In the genomic region with DNA sequence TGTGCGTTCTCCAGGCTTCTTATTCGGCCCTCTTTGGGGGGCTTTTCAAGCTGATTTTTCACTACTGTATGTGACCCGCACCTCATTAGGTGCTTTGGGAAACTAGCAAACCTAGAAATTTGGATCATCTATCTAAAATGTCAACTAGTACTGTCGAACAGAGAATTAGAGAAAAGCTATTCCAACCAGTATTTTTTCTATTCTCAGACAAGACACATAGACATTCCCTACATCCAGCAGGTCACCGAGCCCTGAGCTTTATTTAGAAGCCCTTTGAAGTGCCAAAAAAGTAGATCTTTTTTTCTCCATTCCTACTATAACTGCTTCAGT, we compare ENCODE assay signal across 8 cellular contexts. TPM values are rescaled to one million over a fixed set of nuclear protein-coding genes. Genes with fewer than 3 reads are reported as not detected.
A peak's percentile ranks its signal among the peaks of the same experiment; 100 is the strongest.
DNase-seq lines count a peak whose midpoint lies in the region; ATAC-seq and TF ChIP-seq lines count a peak whose summit lies in the region.

No MANE protein-coding gene starts in this region.

- H3K36me3 Mint-ChIP-seq in glutamatergic neuron (ENCODE audit: unreplicated experiment) = no peaks in the 10 kb centered on the region

- no peaks in the 10 kb centered on the region for H3K4me1 ChIP-seq in HEK293 (ENCODE audit: control insufficient read depth, insufficient read depth, low read length)
- peaks cover 8 to 11% (median 10%) of the 10 kb centered on the region in 3 donors for H3K4me1 ChIP-seq in skeletal muscle tissue (ENCODE audit: control insufficient read depth in 3 of 3, insufficient read depth in 3 of 3, low read length in 3 of 3)
- peaks cover 16 to 28% of the 10 kb centered on the region in 2 donors for H3K4me1 ChIP-seq in adrenal gland (replicated peaks in 1 of 2)

- CTCF ChIA-PET in HEK293 (lab: Yijun Ruan, JAX) = interaction anchor here (0.7 to 1.6 kb wide), 3 partner anchors 44 to 108 kb away, joined by 3 to 4 read pairs (median 4); no protein-coding TSS in a partner anchor

- no peak overlapping the region for H3K27ac ChIP-seq in HEK293 (ENCODE audit: extremely low read depth, low read depth, low read length)
- peak overlapping the region; percentile 77 for H3K27ac ChIP-seq in WERI-Rb-1
- H3K27ac ChIP-seq in skeletal muscle tissue (ENCODE audit: low read depth, low read length) = no peak overlapping the region
- H3K27ac ChIP-seq in adrenal gland = peak overlapping the region in 1 of 5 donors; percentile 88

- no peak for TF ChIP-seq POLR2A in adrenal gland (IDR thresholded peaks at IDR 0.05)

- intact Hi-C loops in adrenal gland (cut with DNase I) = no loop called here

- no peak for TF ChIP-seq CTCF in HEK293 (tag by site-specific recombination; IDR thresholded peaks at IDR 0.05)
- no peak for TF ChIP-seq CTCF in WERI-Rb-1 (IDR thresholded peaks at IDR 0.05; ENCODE audit: low read depth, low read length)
- TF ChIP-seq CTCF in glutamatergic neuron (IDR thresholded peaks at IDR 0.05; ENCODE audit: partially characterized antibody, unreplicated experiment) = no peak
- TF ChIP-seq CTCF in adrenal gland (IDR thresholded peaks at IDR 0.05) = no peak

- peak overlapping the region; percentile 94 for H3K27ac Mint-ChIP-seq in glutamatergic neuron (ENCODE audit: unreplicated experiment)

- H3K4me3 Mint-ChIP-seq in glutamatergic neuron (ENCODE audit: unreplicated experiment) = peak overlapping the region; percentile 98

- peaks cover 30 to 37% of the 10 kb centered on the region in 2 experiments for H3K36me3 ChIP-seq in HEK293 (ENCODE audit: control insufficient read depth in 2 of 2, insufficient read depth in 1 of 2, low read length in 2 of 2)
- peaks cover 40% of the 10 kb centered on the region for H3K36me3 ChIP-seq in WERI-Rb-1
- H3K36me3 ChIP-seq in skeletal muscle tissue (ENCODE audit: control insufficient read depth in 3 of 3, insufficient read depth in 3 of 3, low read length in 3 of 3) = peaks cover 6 to 14% (median 13%) of the 10 kb centered on the region in 3 donors
- peaks cover 0 to 26% of the 10 kb centered on the region in 2 donors for H3K36me3 ChIP-seq in adrenal gland (replicated peaks in 1 of 2)

- H3K4me3 ChIP-seq in HEK293 (ENCODE audit: low read depth, low read length) (peak overlapping the region; percentile 85), WERI-Rb-1 (ENCODE audit: low read depth, low read length) (peak overlapping the region; percentile 81), skeletal muscle tissue (ENCODE audit: low read length in 3 of 3) (peak overlapping the region; percentile 83 to 94 (median 90)), adrenal gland (peak overlapping the region in 2 of 4 donors; percentile 60 to 89)

- no peaks in the 10 kb centered on the region for H3K9me3 Mint-ChIP-seq in glutamatergic neuron (ENCODE audit: unreplicated experiment)

- ATAC-seq in HG02938 (IDR thresholded peaks at IDR 0.05; ENCODE audit: unreplicated experiment) = no peak
- no peak for ATAC-seq in HG03378 (IDR thresholded peaks at IDR 0.05; ENCODE audit: unreplicated experiment)

- DNase-seq in WERI-Rb-1 (no peak), glutamatergic neuron (no peak), adrenal gland (no peak), activated gamma-delta T cell treated with Interleukin-2 at 50 U/mL for 16 hours (no peak)

- H3K27me3 ChIP-seq in WERI-Rb-1 (ENCODE audit: insufficient read depth, low read depth, severe bottlenecking) = no peaks in the 10 kb centered on the region
- H3K27me3 ChIP-seq in skeletal muscle tissue (ENCODE audit: control insufficient read depth in 3 of 3, insufficient read depth in 3 of 3, low read length in 3 of 3) = peaks cover 0 to 2% (median 0%) of the 10 kb centered on the region in 3 donors
- H3K27me3 ChIP-seq in adrenal gland = no peaks in the 10 kb centered on the region

- POLR2A ChIA-PET in HEK293 (lab: Yijun Ruan, JAX) = interaction anchor here (0.6 to 0.7 kb wide), 2 partner anchors 12 to 44 kb away, joined by 3 read pairs; no protein-coding TSS in a partner anchor

- H3K27me3 Mint-ChIP-seq in glutamatergic neuron (ENCODE audit: unreplicated experiment) = peaks cover 7% of the 10 kb centered on the region

- WGBS in adrenal gland, 4 donors = 1 to 3% (median 2%) methylated on average over 5 of the region's 5 CpGs

- peaks cover 9% of the 10 kb centered on the region for H3K4me1 Mint-ChIP-seq in glutamatergic neuron (ENCODE audit: low read depth, unreplicated experiment)

- H3K9me3 ChIP-seq in HEK293 (ENCODE audit: control insufficient read depth, insufficient read depth, low read depth, low read length) (no peaks in the 10 kb centered on the region), WERI-Rb-1 (ENCODE audit: severe bottlenecking) (no peaks in the 10 kb centered on the region), skeletal muscle tissue (ENCODE audit: control insufficient read depth in 3 of 3, low read length in 3 of 3) (no peaks in the 10 kb centered on the region), adrenal gland (replicated peaks in 1 of 3) (no peaks in the 10 kb centered on the region)

- peak overlapping the region; percentile 71 to 79 (median 79) for H3K9ac ChIP-seq in skeletal muscle tissue (ENCODE audit: low read depth in 1 of 3, low read length in 3 of 3)

TF ChIP-seq in HEK293, 187 proteins besides CTCF, POLR2A, EP300 and RAD21:
- peak; percentile 77 for TF ChIP-seq ZNF335 (tag by site-specific recombination; conservative IDR thresholded peaks at IDR 0.05)
- TF ChIP-seq ZNF629 (tag by site-specific recombination; IDR thresholded peaks at IDR 0.05) = 0 out of 2 replicates have a peak, but pooled peaks have one; percentile 5
- TF ChIP-seq, protein P1, sequence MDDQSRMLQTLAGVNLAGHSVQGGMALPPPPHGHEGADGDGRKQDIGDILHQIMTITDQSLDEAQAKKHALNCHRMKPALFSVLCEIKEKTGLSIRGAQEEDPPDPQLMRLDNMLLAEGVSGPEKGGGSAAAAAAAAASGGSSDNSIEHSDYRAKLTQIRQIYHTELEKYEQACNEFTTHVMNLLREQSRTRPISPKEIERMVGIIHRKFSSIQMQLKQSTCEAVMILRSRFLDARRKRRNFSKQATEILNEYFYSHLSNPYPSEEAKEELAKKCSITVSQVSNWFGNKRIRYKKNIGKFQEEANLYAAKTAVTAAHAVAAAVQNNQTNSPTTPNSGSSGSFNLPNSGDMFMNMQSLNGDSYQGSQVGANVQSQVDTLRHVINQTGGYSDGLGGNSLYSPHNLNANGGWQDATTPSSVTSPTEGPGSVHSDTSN (CRISPR knock-in tag; IDR thresholded peaks at IDR 0.05) = no peak
- peak; percentile 77; the same call in 1 of the 2 replicates for TF ChIP-seq ZBTB17 (tag by site-specific recombination; IDR thresholded peaks at IDR 0.05)
- TF ChIP-seq, protein P2, sequence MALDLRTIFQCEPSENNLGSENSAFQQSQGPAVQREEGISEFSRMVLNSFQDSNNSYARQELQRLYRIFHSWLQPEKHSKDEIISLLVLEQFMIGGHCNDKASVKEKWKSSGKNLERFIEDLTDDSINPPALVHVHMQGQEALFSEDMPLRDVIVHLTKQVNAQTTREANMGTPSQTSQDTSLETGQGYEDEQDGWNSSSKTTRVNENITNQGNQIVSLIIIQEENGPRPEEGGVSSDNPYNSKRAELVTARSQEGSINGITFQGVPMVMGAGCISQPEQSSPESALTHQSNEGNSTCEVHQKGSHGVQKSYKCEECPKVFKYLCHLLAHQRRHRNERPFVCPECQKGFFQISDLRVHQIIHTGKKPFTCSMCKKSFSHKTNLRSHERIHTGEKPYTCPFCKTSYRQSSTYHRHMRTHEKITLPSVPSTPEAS (tag by site-specific recombination; IDR thresholded peaks at IDR 0.05) = no peak
- TF ChIP-seq ZNF791 (tag by site-specific recombination; IDR thresholded peaks at IDR 0.05) = no peak
- peak; percentile 37; the same call in 1 of the 2 replicates for TF ChIP-seq TCF7L2 (IDR thresholded peaks at IDR 0.05; ENCODE audit: borderline replicate concordance, low read depth, low read length)

RNA-seq across cellular contexts. Expression of a gene that starts 0.3 kb away (rescaled TPM):
- total RNA-seq in glutamatergic neuron (ENCODE audit: unreplicated experiment) = 199 TPM
- 276 TPM for total RNA-seq in skeletal muscle tissue
- 100 to 1,000 TPM; 171 to 722 (median 354) TPM for total RNA-seq in adrenal gland
- 100 to 1,000 TPM; 164 to 724 (median 287) TPM for polyA plus RNA-seq in adrenal gland

RNA-seq across cellular contexts. Expression of a gene that starts 32.5 kb away (rescaled TPM):
- total RNA-seq in glutamatergic neuron (ENCODE audit: unreplicated experiment) (52.4 TPM), skeletal muscle tissue (15.7 TPM), adrenal gland (10 to 100 TPM in 7 of 8 donors, 1 to 10 TPM in 1; 9.5 to 34.6 (median 23.3) TPM)
- polyA plus RNA-seq in adrenal gland = 10 to 100 TPM; 15.0 to 30.0 (median 27.5) TPM

RNA-seq across cellular contexts. Expression of a gene that starts 33.5 kb away (rescaled TPM):
- total RNA-seq in glutamatergic neuron (ENCODE audit: unreplicated experiment) = 47.0 TPM
- 35.0 TPM for total RNA-seq in skeletal muscle tissue
- total RNA-seq in adrenal gland = 100 to 1,000 TPM in 2 of 8 donors, 10 to 100 TPM in 6; 53.6 to 140 (median 83.6) TPM
- polyA plus RNA-seq in adrenal gland = 100 to 1,000 TPM in 2 of 3 donors, 10 to 100 TPM in 1; 76.0 to 216 (median 143) TPM

RNA-seq across cellular contexts. Expression of a gene that starts 39.9 kb away (rescaled TPM):
- total RNA-seq in glutamatergic neuron (ENCODE audit: unreplicated experiment) = not detected
- total RNA-seq in skeletal muscle tissue = not detected
- under 1 TPM in 1 of 8 donors, not detected in 7; 0.38 TPM for total RNA-seq in adrenal gland
- polyA plus RNA-seq in adrenal gland = under 1 TPM in 2 of 3 donors, not detected in 1; 0.17 to 0.48 TPM

RNA-seq across cellular contexts. Expression of a gene that starts 42.7 kb away (rescaled TPM):
- 222 TPM for total RNA-seq in glutamatergic neuron (ENCODE audit: unreplicated experiment)
- 135 TPM for total RNA-seq in skeletal muscle tissue
- total RNA-seq in adrenal gland = 10 to 100 TPM; 22.3 to 41.3 (median 33.4) TPM
- polyA plus RNA-seq in adrenal gland = 10 to 100 TPM; 13.6 to 27.8 (median 19.9) TPM
